6 cellular contexts compared by ENCODE assay signal in the genomic region with DNA sequence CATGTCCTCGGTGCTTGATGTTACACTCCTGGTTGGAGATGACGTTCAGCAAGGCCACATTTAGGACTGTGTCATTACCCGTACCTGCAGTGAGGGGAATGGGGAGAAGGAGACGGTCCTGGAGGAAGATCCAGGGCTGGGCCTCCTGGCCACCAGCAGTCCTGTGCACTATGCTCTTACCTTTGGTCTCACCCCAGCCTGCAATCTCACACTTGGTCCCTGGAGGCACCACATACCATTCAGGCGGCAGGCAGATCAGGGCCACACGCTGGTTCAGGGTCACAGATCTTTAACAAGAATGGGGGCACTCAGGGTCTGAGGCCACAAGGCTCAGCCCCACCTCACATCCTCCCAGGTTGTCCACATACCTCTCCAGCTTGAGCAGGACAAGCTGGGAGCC. TPM values are rescaled to one million over a fixed set of nuclear protein-coding genes. Genes with fewer than 3 reads are reported as not detected.
"Had no signal": no experiment of that assay in that cellular context is flagged by ENCODE, and none has a peak within 500 bp of the region (broad histone marks: within the 10 kb centered on the region; RNA-seq: fewer than 3 reads in every experiment).

No MANE protein-coding gene starts in this region.

RNA-seq across cellular contexts. Expression of a gene that starts 17.3 kb away (rescaled TPM):
- total RNA-seq: fibroblast of villous mesenchyme, myocyte had no signal
- polyA plus RNA-seq: psoas muscle, right cardiac atrium, sigmoid colon, stomach had no signal
